8 cellular contexts compared by ENCODE assay signal in the genomic region with DNA sequence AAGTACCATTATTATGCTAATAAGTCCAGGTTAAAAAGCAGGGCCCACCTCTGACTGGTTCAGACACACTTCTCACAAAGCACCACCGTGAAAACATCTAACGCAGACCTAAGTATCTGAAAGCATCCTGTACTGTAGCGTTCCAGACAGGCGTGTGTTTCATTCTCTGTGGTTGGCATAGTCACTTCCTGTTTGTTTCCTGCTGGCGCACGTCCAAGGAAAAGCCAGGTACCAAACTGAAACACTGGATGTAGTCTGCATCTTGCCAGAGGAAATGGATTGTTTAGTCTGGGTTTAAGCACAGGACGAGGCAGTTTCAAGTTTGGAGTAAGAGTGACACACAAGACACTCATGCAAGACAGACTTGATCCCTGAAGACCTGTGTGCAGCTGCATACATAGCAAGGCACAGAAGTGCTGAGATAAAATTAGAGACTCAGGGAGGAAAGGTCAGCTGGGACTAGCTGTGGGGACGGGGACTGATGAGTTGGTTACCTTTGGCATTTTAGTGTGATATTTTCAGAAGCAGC. TPM values are rescaled to one million over a fixed set of nuclear protein-coding genes. Genes with fewer than 3 reads are reported as not detected.
DNase-seq lines count a peak whose midpoint lies in the region; ATAC-seq and TF ChIP-seq lines count a peak whose summit lies in the region.

No MANE protein-coding gene starts in this region.

- H3K36me3 ChIP-seq in KOPT-K1 (ENCODE audit: insufficient read depth, low read length) (peaks cover 7% of the 10 kb centered on the region; the same call in 1 of the 2 replicates), adrenal gland (replicated peaks in 1 of 2) (no peaks in the 10 kb centered on the region), left lung (no peaks in the 10 kb centered on the region)

- peaks cover 5% of the 10 kb centered on the region for H3K9me3 ChIP-seq in KOPT-K1 (ENCODE audit: insufficient read depth, low read length, poor library complexity, severe bottlenecking)
- no peaks in the 10 kb centered on the region for H3K9me3 ChIP-seq in adrenal gland (replicated peaks in 1 of 3)
- H3K9me3 ChIP-seq in left lung, result peaks cover 0 to 2% of the 10 kb centered on the region in 2 donors

- intact Hi-C loops in adrenal gland (cut with DNase I), result no loop called here
- intact Hi-C loops in left lung (cut with DNase I), result no loop called here

- ATAC-seq in left lung (peak; percentile 54), HG02642 (IDR thresholded peaks at IDR 0.05; ENCODE audit: poor library complexity, unreplicated experiment) (no peak)

- DNase-seq in NK-92 (lab: John Stamatoyannopoulos, UW; ENCODE audit: unreplicated experiment) (peak; percentile 34), T-helper 2 cell (peak; percentile 46 to 86 (median 72)), adrenal gland (peak; percentile 24 to 88 (median 57)), left lung (no peak)
- no peak for DNase-seq in NK-92 treated with Interleukin-12 subunit alpha and Interleukin-12 subunit beta, amount 100 ng/mL, for 24 hours (lab: John Stamatoyannopoulos, UW)
- DNase-seq in stimulated activated CD8-positive, alpha-beta memory T cell treated with anti-CD3 and anti-CD28 coated beads, Interleukin-4, amount 100 ng/mL, for 48 hours, result peak; percentile 66

- no peak for TF ChIP-seq POLR2A in adrenal gland (IDR thresholded peaks at IDR 0.05)

- H3K4me3 ChIP-seq in adrenal gland (no peak overlapping the region), left lung (no peak overlapping the region)

- TF ChIP-seq CTCF in adrenal gland (IDR thresholded peaks at IDR 0.05), result no peak
- no peak for TF ChIP-seq CTCF in left lung (IDR thresholded peaks at IDR 0.05)

- peaks cover 0 to 12% of the 10 kb centered on the region in 2 donors for H3K4me1 ChIP-seq in adrenal gland (replicated peaks in 1 of 2)
- H3K4me1 ChIP-seq in left lung, result peaks cover 0 to 14% of the 10 kb centered on the region in 2 donors

- H3K27me3 ChIP-seq in adrenal gland (no peaks in the 10 kb centered on the region), left lung (no peaks in the 10 kb centered on the region)

- 38 to 40% (median 39%) methylated on average over 8 of the region's 8 CpGs for WGBS in adrenal gland, 4 donors

- H3K27ac ChIP-seq in KOPT-K1 (ENCODE audit: low read depth, low read length, poor library complexity, severe bottlenecking), result peak overlapping the region; percentile 36
- H3K27ac ChIP-seq in adrenal gland, result peak overlapping the region in 1 of 5 donors; percentile 3
- H3K27ac ChIP-seq in left lung, result peak overlapping the region in 1 of 2 donors; percentile 15

RNA-seq across cellular contexts. Expression of gene BPGM, which starts 23.3 kb away (rescaled TPM):
- 10 to 100 TPM; 12.1 to 23.2 (median 17.2) TPM for total RNA-seq in adrenal gland
- polyA plus RNA-seq in adrenal gland, result 10 to 100 TPM; 17.6 to 33.2 (median 21.0) TPM
- 10 to 100 TPM; 16.0 to 18.6 TPM for total RNA-seq in left lung

Comparison
In these comparisons a context has a peak if more than half of its experiments do, and no peak if none do; other contexts are left out.
1. DNase-seq: peak in NK-92 (single experiment), T-helper 2 cell (5 of 5), adrenal gland (7 of 7) and stimulated activated CD8-positive, alpha-beta memory T cell treated with anti-CD3 and anti-CD28 coated beads, Interleukin-4, amount 100 ng/mL, for 48 hours (single experiment); none in NK-92 treated with Interleukin-12 subunit alpha and Interleukin-12 subunit beta, amount 100 ng/mL, for 24 hours (single experiment) and left lung (0 of 2).